In genomic region chr14:69999246-69999645, GRCh38 we compare ENCODE assay signal across 1 cellular context.
TF ChIP-seq lines count a peak whose summit lies in the region.

No MANE protein-coding gene starts in this region.

TF ChIP-seq in liver, 16 proteins besides CTCF, POLR2A, EP300 and RAD21 (continued from another document):
- TF ChIP-seq REST (IDR thresholded peaks at IDR 0.05), result no peak
- TF ChIP-seq, protein P1, sequence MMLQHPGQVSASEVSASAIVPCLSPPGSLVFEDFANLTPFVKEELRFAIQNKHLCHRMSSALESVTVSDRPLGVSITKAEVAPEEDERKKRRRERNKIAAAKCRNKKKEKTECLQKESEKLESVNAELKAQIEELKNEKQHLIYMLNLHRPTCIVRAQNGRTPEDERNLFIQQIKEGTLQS (IDR thresholded peaks at IDR 0.05), result peak; percentile 74
- no peak for TF ChIP-seq FOXA1 (IDR thresholded peaks at IDR 0.05)
- TF ChIP-seq HNF4G (IDR thresholded peaks at IDR 0.05), result peak; percentile 34
- TF ChIP-seq HNF4A (conservative IDR thresholded peaks at IDR 0.05), result peak; percentile 18 to 76
TF ChIP-seq in liver: peak in this region for 7.
